ENCODE assay signal across 1 cellular context in the genomic region with DNA sequence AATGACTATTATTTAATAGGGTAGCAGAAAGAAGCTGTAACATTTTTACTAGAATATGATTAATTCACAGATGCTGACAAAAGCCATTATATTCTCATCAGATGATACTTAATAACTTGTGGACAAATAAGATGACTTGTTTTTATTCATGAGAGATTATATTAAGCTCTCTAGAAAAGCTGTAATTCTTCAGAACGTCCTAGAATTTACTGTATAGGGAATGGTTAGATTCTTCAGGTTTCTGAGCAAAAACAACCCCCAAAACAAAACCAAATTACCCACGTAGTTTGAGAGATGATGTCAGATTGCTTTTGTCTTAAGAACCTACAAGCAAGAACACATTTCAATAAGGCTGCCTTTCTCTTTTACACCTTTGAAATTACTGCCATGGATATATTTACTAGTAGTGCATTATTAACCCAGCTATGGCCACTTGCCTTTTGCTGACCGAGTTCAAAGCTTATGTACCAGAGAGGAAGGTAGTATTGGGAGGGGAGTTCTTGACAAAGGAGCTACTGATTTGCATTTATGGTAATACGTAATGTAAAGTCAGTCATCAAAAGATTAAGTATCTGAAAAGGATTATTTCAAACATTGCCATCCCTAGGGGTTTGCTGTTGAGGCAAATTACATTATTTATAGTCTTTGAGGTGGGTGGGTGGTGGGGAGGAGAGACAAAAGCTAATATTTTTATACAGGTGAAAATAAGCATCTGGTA.
TF ChIP-seq lines count a peak whose summit lies in the region.

No MANE protein-coding gene starts in this region.

TF ChIP-seq in K562, 482 proteins besides CTCF, POLR2A, EP300 and RAD21 (continued from another document and continues in another):
- TF ChIP-seq, protein P1, sequence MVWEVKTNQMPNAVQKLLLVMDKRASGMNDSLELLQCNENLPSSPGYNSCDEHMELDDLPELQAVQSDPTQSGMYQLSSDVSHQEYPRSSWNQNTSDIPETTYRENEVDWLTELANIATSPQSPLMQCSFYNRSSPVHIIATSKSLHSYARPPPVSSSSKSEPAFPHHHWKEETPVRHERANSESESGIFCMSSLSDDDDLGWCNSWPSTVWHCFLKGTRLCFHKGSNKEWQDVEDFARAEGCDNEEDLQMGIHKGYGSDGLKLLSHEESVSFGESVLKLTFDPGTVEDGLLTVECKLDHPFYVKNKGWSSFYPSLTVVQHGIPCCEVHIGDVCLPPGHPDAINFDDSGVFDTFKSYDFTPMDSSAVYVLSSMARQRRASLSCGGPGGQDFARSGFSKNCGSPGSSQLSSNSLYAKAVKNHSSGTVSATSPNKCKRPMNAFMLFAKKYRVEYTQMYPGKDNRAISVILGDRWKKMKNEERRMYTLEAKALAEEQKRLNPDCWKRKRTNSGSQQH (CRISPR knock-in tag; IDR thresholded peaks at IDR 0.05), result no peak
- TF ChIP-seq AFF4 (CRISPR knock-in tag; IDR thresholded peaks at IDR 0.05) (no peak), BCLAF1 (IDR thresholded peaks at IDR 0.05; ENCODE audit: borderline replicate concordance in 1 of 2, control insufficient read depth in 1 of 2, low read depth in 2 of 2, low read length in 1 of 2) (peak in 1 of 2 experiments; percentile 92; a peak in 2 of 4 replicates), SLC30A9 (CRISPR knock-in tag; IDR thresholded peaks at IDR 0.05) (no peak), ZBED1 (IDR thresholded peaks at IDR 0.05) (peak; percentile 26; the same call in 1 of the 2 replicates), SUPT5H (IDR thresholded peaks at IDR 0.05) (peak; percentile 57), CBX8 (IDR thresholded peaks at IDR 0.05; ENCODE audit: borderline replicate concordance, extremely low read depth, low read depth, low read length, poor library complexity, severe bottlenecking) (no peak), ZNF449 (CRISPR knock-in tag; IDR thresholded peaks at IDR 0.05) (no peak), PML (IDR thresholded peaks at IDR 0.05; ENCODE audit: low read length) (peak; percentile 94), ILK (tag; IDR thresholded peaks at IDR 0.05; ENCODE audit: borderline replicate concordance, low read depth) (no peak), TEAD4 (IDR thresholded peaks at IDR 0.05; ENCODE audit: low read length) (peak; percentile 67), TEAD4 (CRISPR knock-in tag; IDR thresholded peaks at IDR 0.05; ENCODE audit: borderline replicate concordance) (no peak), ZNF121 (CRISPR knock-in tag; conservative IDR thresholded peaks at IDR 0.05) (no peak), POLR2AphosphoS5 (IDR thresholded peaks at IDR 0.05; ENCODE audit: control insufficient read depth, insufficient read depth, low read depth, low read length) (peak; percentile 85), SMAD3 (CRISPR knock-in tag; conservative IDR thresholded peaks at IDR 0.05) (no peak), POLR2G (IDR thresholded peaks at IDR 0.05; ENCODE audit: low read depth, low read length) (0 out of 2 replicates have a peak, but pooled peaks have one; percentile 29), ZC3H8 (IDR thresholded peaks at IDR 0.05) (0 out of 2 replicates have a peak, but pooled peaks have one; percentile 82), PATZ1 (CRISPR knock-in tag; IDR thresholded peaks at IDR 0.05; ENCODE audit: borderline replicate concordance) (no peak), ZNF253 (CRISPR knock-in tag; conservative IDR thresholded peaks at IDR 0.05) (no peak), ZZZ3 (IDR thresholded peaks at IDR 0.05) (no peak), HDGF (IDR thresholded peaks at IDR 0.05) (no peak), ZNF197 (CRISPR knock-in tag; IDR thresholded peaks at IDR 0.05; ENCODE audit: low read depth) (no peak), RBFOX2 (IDR thresholded peaks at IDR 0.05; ENCODE audit: low read depth, low read length) (peak; percentile 52), NCOR1 (IDR thresholded peaks at IDR 0.05) (peak; percentile 20; the same call in 1 of the 2 replicates), NCOA2 (IDR thresholded peaks at IDR 0.05; ENCODE audit: partially characterized antibody in 2 of 2) (no peak), TBP (optimal IDR thresholded peaks at IDR 0.05; ENCODE audit: low read depth, low read length) (peak; percentile 94), GTF2F1 (IDR thresholded peaks at IDR 0.05; ENCODE audit: low read depth, low read length) (0 out of 2 replicates have a peak, but pooled peaks have one; percentile 43), ZNF184 (CRISPR knock-in tag; IDR thresholded peaks at IDR 0.05) (no peak), ZNF263 (CRISPR knock-in tag; IDR thresholded peaks at IDR 0.05; ENCODE audit: borderline replicate concordance) (no peak), POLR3A (IDR thresholded peaks at IDR 0.05; ENCODE audit: borderline replicate concordance, extremely low read depth, insufficient read depth, insufficient read length) (peak; percentile 35)
- TF ChIP-seq, protein P2, sequence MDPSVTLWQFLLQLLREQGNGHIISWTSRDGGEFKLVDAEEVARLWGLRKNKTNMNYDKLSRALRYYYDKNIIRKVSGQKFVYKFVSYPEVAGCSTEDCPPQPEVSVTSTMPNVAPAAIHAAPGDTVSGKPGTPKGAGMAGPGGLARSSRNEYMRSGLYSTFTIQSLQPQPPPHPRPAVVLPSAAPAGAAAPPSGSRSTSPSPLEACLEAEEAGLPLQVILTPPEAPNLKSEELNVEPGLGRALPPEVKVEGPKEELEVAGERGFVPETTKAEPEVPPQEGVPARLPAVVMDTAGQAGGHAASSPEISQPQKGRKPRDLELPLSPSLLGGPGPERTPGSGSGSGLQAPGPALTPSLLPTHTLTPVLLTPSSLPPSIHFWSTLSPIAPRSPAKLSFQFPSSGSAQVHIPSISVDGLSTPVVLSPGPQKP (CRISPR knock-in tag; IDR thresholded peaks at IDR 0.05), result no peak
- TF ChIP-seq, protein P3, sequence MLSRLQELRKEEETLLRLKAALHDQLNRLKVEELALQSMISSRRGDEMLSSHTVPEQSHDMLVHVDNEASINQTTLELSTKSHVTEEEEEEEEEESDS (CRISPR knock-in tag; IDR thresholded peaks at IDR 0.05), result 0 out of 2 replicates have a peak, but pooled peaks have one; percentile 50
- TF ChIP-seq, protein P4, sequence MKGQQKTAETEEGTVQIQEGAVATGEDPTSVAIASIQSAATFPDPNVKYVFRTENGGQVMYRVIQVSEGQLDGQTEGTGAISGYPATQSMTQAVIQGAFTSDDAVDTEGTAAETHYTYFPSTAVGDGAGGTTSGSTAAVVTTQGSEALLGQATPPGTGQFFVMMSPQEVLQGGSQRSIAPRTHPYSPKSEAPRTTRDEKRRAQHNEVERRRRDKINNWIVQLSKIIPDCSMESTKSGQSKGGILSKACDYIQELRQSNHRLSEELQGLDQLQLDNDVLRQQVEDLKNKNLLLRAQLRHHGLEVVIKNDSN (CRISPR knock-in tag; IDR thresholded peaks at IDR 0.05), result no peak
- TF ChIP-seq, protein P5, sequence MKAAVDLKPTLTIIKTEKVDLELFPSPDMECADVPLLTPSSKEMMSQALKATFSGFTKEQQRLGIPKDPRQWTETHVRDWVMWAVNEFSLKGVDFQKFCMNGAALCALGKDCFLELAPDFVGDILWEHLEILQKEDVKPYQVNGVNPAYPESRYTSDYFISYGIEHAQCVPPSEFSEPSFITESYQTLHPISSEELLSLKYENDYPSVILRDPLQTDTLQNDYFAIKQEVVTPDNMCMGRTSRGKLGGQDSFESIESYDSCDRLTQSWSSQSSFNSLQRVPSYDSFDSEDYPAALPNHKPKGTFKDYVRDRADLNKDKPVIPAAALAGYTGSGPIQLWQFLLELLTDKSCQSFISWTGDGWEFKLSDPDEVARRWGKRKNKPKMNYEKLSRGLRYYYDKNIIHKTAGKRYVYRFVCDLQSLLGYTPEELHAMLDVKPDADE (conservative IDR thresholded peaks at IDR 0.05; ENCODE audit: control insufficient read depth, low read depth, low read length), result no peak
- TF ChIP-seq, protein P6, sequence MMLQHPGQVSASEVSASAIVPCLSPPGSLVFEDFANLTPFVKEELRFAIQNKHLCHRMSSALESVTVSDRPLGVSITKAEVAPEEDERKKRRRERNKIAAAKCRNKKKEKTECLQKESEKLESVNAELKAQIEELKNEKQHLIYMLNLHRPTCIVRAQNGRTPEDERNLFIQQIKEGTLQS (IDR thresholded peaks at IDR 0.05), result peak; percentile 21; the same call in 1 of the 2 replicates
- TF ChIP-seq, protein P6 (CRISPR knock-in tag; conservative IDR thresholded peaks at IDR 0.05), result no peak
- TF ChIP-seq, protein P7, sequence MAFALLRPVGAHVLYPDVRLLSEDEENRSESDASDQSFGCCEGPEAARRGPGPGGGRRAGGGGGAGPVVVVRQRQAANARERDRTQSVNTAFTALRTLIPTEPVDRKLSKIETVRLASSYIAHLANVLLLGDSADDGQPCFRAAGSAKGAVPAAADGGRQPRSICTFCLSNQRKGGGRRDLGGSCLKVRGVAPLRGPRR (CRISPR knock-in tag; IDR thresholded peaks at IDR 0.05), result no peak
- TF ChIP-seq, protein P8, sequence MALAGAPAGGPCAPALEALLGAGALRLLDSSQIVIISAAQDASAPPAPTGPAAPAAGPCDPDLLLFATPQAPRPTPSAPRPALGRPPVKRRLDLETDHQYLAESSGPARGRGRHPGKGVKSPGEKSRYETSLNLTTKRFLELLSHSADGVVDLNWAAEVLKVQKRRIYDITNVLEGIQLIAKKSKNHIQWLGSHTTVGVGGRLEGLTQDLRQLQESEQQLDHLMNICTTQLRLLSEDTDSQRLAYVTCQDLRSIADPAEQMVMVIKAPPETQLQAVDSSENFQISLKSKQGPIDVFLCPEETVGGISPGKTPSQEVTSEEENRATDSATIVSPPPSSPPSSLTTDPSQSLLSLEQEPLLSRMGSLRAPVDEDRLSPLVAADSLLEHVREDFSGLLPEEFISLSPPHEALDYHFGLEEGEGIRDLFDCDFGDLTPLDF (CRISPR knock-in tag; IDR thresholded peaks at IDR 0.05), result no peak
